Comparison of ENCODE assay signal across 21 cellular contexts in genomic region chr9:87343816-87344438, GRCh38.
DNase-seq lines count a peak whose midpoint lies in the region; TF ChIP-seq lines count a peak whose summit lies in the region.
"Had no signal": no experiment of that assay in that cellular context is flagged by ENCODE, and none has a peak within 500 bp of the region (broad histone marks: within the 10 kb centered on the region; RNA-seq: fewer than 3 reads in every experiment).

No MANE protein-coding gene starts in this region.

- no peaks in the 10 kb centered on the region for H4K20me1 ChIP-seq in fibroblast of lung (ENCODE audit: control insufficient read depth, extremely low read depth, insufficient read depth, low read length)
- H4K20me1 ChIP-seq: BLaER1 treated with 17β-estradiol and CSF1 and Interleukin-3, amounts not matched to agents 10 nM and 100 nM had no signal

- H3K4me3 ChIP-seq in SK-N-MC: no peak overlapping the region
- H3K4me3 ChIP-seq in fibroblast of lung (replicated peaks in 1 of 4; ENCODE audit: control extremely low read depth in 1 of 4, insufficient read depth in 1 of 4, low read depth in 3 of 4, low read length in 4 of 4): no peak overlapping the region
- no peak overlapping the region for H3K4me3 ChIP-seq in prostate gland
- H3K4me3 ChIP-seq: BLaER1 treated with 17β-estradiol and CSF1 and Interleukin-3, amounts not matched to agents 10 nM and 100 nM; lung; tibial nerve had no signal

- no peak overlapping the region for H2AFZ ChIP-seq in fibroblast of lung (ENCODE audit: low read length)

- H3K4me1 ChIP-seq in fibroblast of lung (ENCODE audit: control insufficient read depth, extremely low read depth, insufficient read depth, low read length) (no peaks in the 10 kb centered on the region), prostate gland (replicated peaks) (no peaks in the 10 kb centered on the region)
- H3K4me1 ChIP-seq: BLaER1 treated with 17β-estradiol and CSF1 and Interleukin-3, amounts not matched to agents 10 nM and 100 nM had no signal

- H3K27ac ChIP-seq in SK-N-MC: peak overlapping the region; percentile 97
- H3K27ac ChIP-seq in fibroblast of lung (ENCODE audit: insufficient read depth, low read length): no peak overlapping the region
- H3K27ac ChIP-seq in prostate gland: no peak overlapping the region
- H3K27ac ChIP-seq: BLaER1 treated with 17β-estradiol and CSF1 and Interleukin-3, amounts not matched to agents 10 nM and 100 nM; epithelial cell of prostate had no signal

- H3K27me3 ChIP-seq in fibroblast of lung (ENCODE audit: control insufficient read depth, insufficient read depth, low read length) (no peaks in the 10 kb centered on the region), prostate gland (replicated peaks; ENCODE audit: insufficient read depth) (no peaks in the 10 kb centered on the region)
- H3K27me3 ChIP-seq: BLaER1 treated with 17β-estradiol and CSF1 and Interleukin-3, amounts not matched to agents 10 nM and 100 nM; tibial nerve had no signal

- no peaks in the 10 kb centered on the region for H3K79me2 ChIP-seq in fibroblast of lung (ENCODE audit: control insufficient read depth, insufficient read depth, low read length)

- H3K9me3 ChIP-seq in SK-N-MC (ENCODE audit: low read depth, low read length) (no peaks in the 10 kb centered on the region; the same call in 1 of the 2 replicates), fibroblast of lung (ENCODE audit: control insufficient read depth, insufficient read depth, low read depth, low read length) (no peaks in the 10 kb centered on the region), prostate gland (no peaks in the 10 kb centered on the region)
- H3K9me3 ChIP-seq: tibial nerve had no signal

- no peak for TF ChIP-seq POLR2A in prostate gland (IDR thresholded peaks at IDR 0.05)

- intact Hi-C loops in prostate gland (cut with DNase I): loop anchor here (5.0 kb wide), 1 partner anchor 153 kb away; the partner anchor contains the start of gene DAPK1
- intact Hi-C loops in posterior cingulate gyrus (cut with DNase I): no loop called here

- WGBS in prostate gland: 65% methylated on average over 5 of the region's 5 CpGs

- H3K9ac ChIP-seq in SK-N-MC (ENCODE audit: insufficient read length): no peak overlapping the region
- no peak overlapping the region for H3K9ac ChIP-seq in fibroblast of lung (ENCODE audit: insufficient read depth, low read length)
- H3K9ac ChIP-seq: BLaER1 treated with 17β-estradiol and CSF1 and Interleukin-3, amounts not matched to agents 10 nM and 100 nM had no signal

- 0 out of 2 replicates have a peak, but pooled peaks cover 5% of the 10 kb centered on the region for H3K36me3 ChIP-seq in SK-N-MC (ENCODE audit: insufficient read depth, low read length)
- H3K36me3 ChIP-seq in fibroblast of lung (ENCODE audit: control insufficient read depth, insufficient read depth, low read length): no peaks in the 10 kb centered on the region
- no peaks in the 10 kb centered on the region for H3K36me3 ChIP-seq in prostate gland
- H3K36me3 ChIP-seq: BLaER1 treated with 17β-estradiol and CSF1 and Interleukin-3, amounts not matched to agents 10 nM and 100 nM; tibial nerve had no signal

- TF ChIP-seq CTCF in fibroblast of lung (conservative IDR thresholded peaks at IDR 0.05 in 1 of 2, IDR thresholded peaks at IDR 0.05 in 1 of 2; ENCODE audit: low read depth in 1 of 2, low read length in 2 of 2): no peak
- no peak for TF ChIP-seq CTCF in prostate gland (IDR thresholded peaks at IDR 0.05)

- DNase-seq in NCI-H748 (lab: John Stamatoyannopoulos, UW; ENCODE audit: unreplicated experiment): peak; percentile 10
- no peak for DNase-seq in NCI-H748 treated with DMSO at 0.1 percent for 48 hours (lab: John Stamatoyannopoulos, UW)
- no peak for DNase-seq in SK-N-MC (ENCODE audit: low read depth, low spot score)
- peak; percentile 5 to 25 for DNase-seq in fibroblast of lung (ENCODE audit: low read depth in 2 of 2)
- DNase-seq in prostate gland (ENCODE audit: low spot score): peak; percentile 44
- DNase-seq in NK-92 treated with Interleukin-12 subunit alpha and Interleukin-12 subunit beta, amount 100 ng/mL, for 24 hours (lab: John Stamatoyannopoulos, UW): no peak
- no peak for DNase-seq in posterior cingulate gyrus
- no peak for DNase-seq in globus pallidus (ENCODE audit: low spot score)
- DNase-seq: 8988T; activated CD4-positive, alpha-beta T cell treated with anti-CD3 and anti-CD28 coated beads, Interleukin-2, amount 50 U/mL, for 48 hours; activated naive CD4-positive, alpha-beta T cell; aorta; HFFc6; NCI-H1436; NCI-H2227 treated with DMSO at 0.1 percent for 48 hours; nephron progenitor cell; stimulated activated naive B cell treated with anti-CD40 and anti-IgM and Interleukin-4, amounts not matched to agents 10 μg/mL and 1 μg/mL and 100 μg/mL, for 72 hours had no signal

- no peak overlapping the region for H3K4me2 ChIP-seq in fibroblast of lung (ENCODE audit: extremely low read depth, insufficient read depth, low read length)
- H3K4me2 ChIP-seq: BLaER1 treated with 17β-estradiol and CSF1 and Interleukin-3, amounts not matched to agents 10 nM and 100 nM had no signal

Comparison
In these comparisons a context has a peak if more than half of its experiments do, and no peak if none do; other contexts are left out.
1. DNase-seq: peak in NCI-H748 (single experiment), fibroblast of lung (2 of 2) and prostate gland (single experiment); none in NCI-H748 treated with DMSO at 0.1 percent for 48 hours (single experiment), SK-N-MC (single experiment), NK-92 treated with Interleukin-12 subunit alpha and Interleukin-12 subunit beta, amount 100 ng/mL, for 24 hours (single experiment), posterior cingulate gyrus (0 of 10) and globus pallidus (single experiment).